In genomic region chr6:39934060-39934757, GRCh38 we compare ENCODE assay signal across 1 cellular context.
TF ChIP-seq lines count a peak whose summit lies in the region.

Gene MOCS1 (minus strand): TSS chr6:39934462. CDS start chr6:39934417, 45 bp downstream.

TF ChIP-seq in HEK293, 187 proteins besides CTCF, POLR2A, EP300 and RAD21 (continued from another document):
- TF ChIP-seq ZNF555 (tag by site-specific recombination; conservative IDR thresholded peaks at IDR 0.05) (no peak), MZF1 (tag by site-specific recombination; IDR thresholded peaks at IDR 0.05; ENCODE audit: borderline replicate concordance) (no peak), ZNF792 (tag by site-specific recombination; IDR thresholded peaks at IDR 0.05) (no peak), ZNF280C (tag by site-specific recombination; IDR thresholded peaks at IDR 0.05) (no peak), ZNF585B (tag by site-specific recombination; IDR thresholded peaks at IDR 0.05) (no peak), KLF8 (tag by site-specific recombination; IDR thresholded peaks at IDR 0.05) (peak; percentile 72), SP3 (tag by site-specific recombination; IDR thresholded peaks at IDR 0.05) (peak; percentile 91), ZNF311 (tag by site-specific recombination; IDR thresholded peaks at IDR 0.05; ENCODE audit: borderline replicate concordance) (no peak), ZNF354C (tag by site-specific recombination; IDR thresholded peaks at IDR 0.05; ENCODE audit: borderline replicate concordance, low read depth) (no peak), ZNF274 (IDR thresholded peaks at IDR 0.05; ENCODE audit: low read length) (no peak), ZNF274 (tag by site-specific recombination; IDR thresholded peaks at IDR 0.05; ENCODE audit: borderline replicate concordance) (no peak), ZNF37A (tag by site-specific recombination; IDR thresholded peaks at IDR 0.05) (no peak), KLF10 (tag by site-specific recombination; IDR thresholded peaks at IDR 0.05) (peak; percentile 97), ZNF544 (tag by site-specific recombination; IDR thresholded peaks at IDR 0.05) (no peak), ZNF645 (tag by site-specific recombination; IDR thresholded peaks at IDR 0.05) (no peak), YY2 (tag by site-specific recombination; IDR thresholded peaks at IDR 0.05) (no peak), ZNF140 (tag by site-specific recombination; IDR thresholded peaks at IDR 0.05) (no peak), ZBTB7A (tag by site-specific recombination; IDR thresholded peaks at IDR 0.05; ENCODE audit: low read depth) (peak; percentile 74; the same call in 1 of the 2 replicates), ZNF791 (tag by site-specific recombination; IDR thresholded peaks at IDR 0.05) (no peak)
